ENCODE assay signal across 9 cellular contexts in genomic region chr4:2290974-2291704, GRCh38. TPM values are rescaled to one million over a fixed set of nuclear protein-coding genes. Genes with fewer than 3 reads are reported as not detected.
DNase-seq lines count a peak whose midpoint lies in the region; ATAC-seq and TF ChIP-seq lines count a peak whose summit lies in the region.
"Had no signal": no experiment of that assay in that cellular context is flagged by ENCODE, and none has a peak within 500 bp of the region (broad histone marks: within the 10 kb centered on the region; RNA-seq: fewer than 3 reads in every experiment).

No MANE protein-coding gene starts in this region.

- H3K27me3 ChIP-seq in WERI-Rb-1 (ENCODE audit: insufficient read depth, low read depth, severe bottlenecking): no peaks in the 10 kb centered on the region

- H3K27ac ChIP-seq in WERI-Rb-1: no peak overlapping the region; the same call in 1 of the 2 replicates
- H3K27ac ChIP-seq: KMS-11 had no signal

- H3K36me3 Mint-ChIP-seq in central memory CD8-positive, alpha-beta T cell (ENCODE audit: insufficient read depth): peaks cover 15% of the 10 kb centered on the region

- H3K4me3 Mint-ChIP-seq in central memory CD8-positive, alpha-beta T cell: peak overlapping the region; percentile 78

- peaks cover 23% of the 10 kb centered on the region for H3K4me1 Mint-ChIP-seq in central memory CD8-positive, alpha-beta T cell

- H3K4me3 ChIP-seq in GM12865 (ENCODE audit: low read depth, low read length) (no peak overlapping the region), WERI-Rb-1 (ENCODE audit: low read depth, low read length) (no peak overlapping the region)

- no peaks in the 10 kb centered on the region for H3K36me3 ChIP-seq in WERI-Rb-1

- DNase-seq in GM12865 (ENCODE audit: low read depth) (peak; percentile 55), WERI-Rb-1 (peak; percentile 6), A172 (ENCODE audit: low spot score) (no peak), DMS79 (lab: John Stamatoyannopoulos, UW) (no peak), DMS 273 (lab: John Stamatoyannopoulos, UW; ENCODE audit: unreplicated experiment) (no peak)
- peak; percentile 72 to 91 for DNase-seq in central memory CD8-positive, alpha-beta T cell (ENCODE audit: low spot score in 2 of 2)
- DNase-seq in stimulated activated CD4-positive, alpha-beta T cell treated with anti-CD3 and anti-CD28 coated beads, Interleukin-4, amount 100 ng/mL, for 4 hours: peak; percentile 25 to 38

- no peaks in the 10 kb centered on the region for H3K27me3 Mint-ChIP-seq in central memory CD8-positive, alpha-beta T cell

- ATAC-seq in central memory CD8-positive, alpha-beta T cell (replicated peaks; ENCODE audit: extremely low read depth, poor library complexity, severe bottlenecking): peak; percentile 96
- no peak for ATAC-seq in HG02759 (IDR thresholded peaks at IDR 0.05; ENCODE audit: unreplicated experiment)

- TF ChIP-seq CTCF in GM12865 (IDR thresholded peaks at IDR 0.05; ENCODE audit: insufficient read depth, low read depth, low read length, missing control alignments): no peak
- TF ChIP-seq CTCF in WERI-Rb-1 (IDR thresholded peaks at IDR 0.05; ENCODE audit: low read depth, low read length): no peak

- H3K27ac Mint-ChIP-seq in central memory CD8-positive, alpha-beta T cell (ENCODE audit: low read depth): peak overlapping the region; percentile 100

- peaks cover 3% of the 10 kb centered on the region for H3K9me3 ChIP-seq in WERI-Rb-1 (ENCODE audit: severe bottlenecking)

- no peaks in the 10 kb centered on the region for H3K9me3 Mint-ChIP-seq in central memory CD8-positive, alpha-beta T cell

RNA-seq across cellular contexts. Expression of gene MXD4, which starts 29.2 kb away (rescaled TPM):
- 14.6 and 18.4 TPM in 2 replicates for total RNA-seq in A172 (2014; rRNA removed; shearing (Covaris generic))

RNA-seq across cellular contexts. Expression of gene HAUS3, which starts 49.2 kb away (rescaled TPM):
- total RNA-seq in A172 (2014; rRNA removed; shearing (Covaris generic)): 19.9 and 60.5 TPM in 2 replicates

RNA-seq across cellular contexts. Expression of gene POLN, which starts 49.2 kb away (rescaled TPM):
- total RNA-seq in A172 (2014; rRNA removed; shearing (Covaris generic)): 0.24 and 0.62 TPM in 2 replicates

Comparison
In these comparisons a context has a peak if more than half of its experiments do, and no peak if none do; other contexts are left out.
1. DNase-seq: peak in GM12865 (single experiment), WERI-Rb-1 (single experiment), central memory CD8-positive, alpha-beta T cell (2 of 2) and stimulated activated CD4-positive, alpha-beta T cell treated with anti-CD3 and anti-CD28 coated beads, Interleukin-4, amount 100 ng/mL, for 4 hours (2 of 2); none in A172 (single experiment), DMS79 (single experiment) and DMS 273 (single experiment).